1 cellular context compared by ENCODE assay signal in the genomic region with DNA sequence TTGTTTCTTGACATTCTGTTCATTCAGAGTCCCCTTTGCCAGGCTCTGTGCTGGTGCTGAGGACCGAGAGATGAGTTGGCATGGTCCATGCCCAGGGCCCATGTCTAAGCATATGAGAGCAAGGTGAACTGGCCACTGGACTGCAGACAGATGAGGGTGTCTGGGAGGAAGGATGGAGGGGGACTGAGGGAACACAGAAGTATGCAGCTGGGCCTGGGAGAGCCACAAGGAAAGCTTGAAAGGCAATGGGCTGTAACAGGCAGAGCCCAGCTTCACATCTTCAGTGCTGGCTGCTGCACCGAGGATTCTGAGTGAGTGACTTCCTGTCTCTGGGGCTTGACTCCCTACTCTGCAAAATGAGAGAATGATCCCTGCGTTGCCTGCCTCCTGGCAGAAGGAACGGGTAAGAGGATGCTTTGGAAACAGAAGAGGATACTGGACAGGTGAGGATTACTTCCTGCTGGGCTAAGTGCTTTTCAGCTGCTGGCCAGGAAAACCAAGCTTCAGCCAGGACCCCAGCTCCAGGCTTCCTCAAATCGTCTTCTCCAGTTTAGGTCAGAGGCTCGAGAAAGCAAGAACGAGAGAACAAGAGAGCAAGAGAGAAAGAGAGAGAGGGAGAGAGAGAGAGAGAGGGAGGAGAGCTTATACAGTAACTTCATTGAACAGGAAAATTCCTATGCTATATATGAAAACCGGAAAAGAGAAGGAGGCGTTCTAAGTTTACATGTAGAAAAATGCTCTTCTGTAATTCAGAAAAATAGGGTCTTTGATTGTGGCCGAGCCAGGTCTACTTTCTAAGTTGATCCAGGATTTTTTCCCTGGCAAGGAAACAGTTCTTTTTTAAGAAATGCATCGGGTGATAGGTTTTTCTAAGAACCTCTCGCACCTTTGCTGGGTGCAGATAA.
TF ChIP-seq lines count a peak whose summit lies in the region.

No MANE protein-coding gene starts in this region.

TF ChIP-seq in K562, 482 proteins besides CTCF, POLR2A, EP300 and RAD21 (continued from another document):
- TF ChIP-seq, protein P1, sequence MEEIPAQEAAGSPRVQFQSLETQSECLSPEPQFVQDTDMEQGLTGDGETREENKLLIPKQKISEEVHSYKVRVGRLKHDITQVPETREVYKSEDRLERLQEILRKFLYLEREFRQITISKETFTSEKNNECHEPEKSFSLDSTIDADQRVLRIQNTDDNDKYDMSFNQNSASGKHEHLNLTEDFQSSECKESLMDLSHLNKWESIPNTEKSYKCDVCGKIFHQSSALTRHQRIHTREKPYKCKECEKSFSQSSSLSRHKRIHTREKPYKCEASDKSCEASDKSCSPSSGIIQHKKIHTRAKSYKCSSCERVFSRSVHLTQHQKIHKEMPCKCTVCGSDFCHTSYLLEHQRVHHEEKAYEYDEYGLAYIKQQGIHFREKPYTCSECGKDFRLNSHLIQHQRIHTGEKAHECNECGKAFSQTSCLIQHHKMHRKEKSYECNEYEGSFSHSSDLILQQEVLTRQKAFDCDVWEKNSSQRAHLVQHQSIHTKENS (CRISPR knock-in tag; IDR thresholded peaks at IDR 0.05): no peak
- TF ChIP-seq, protein P2, sequence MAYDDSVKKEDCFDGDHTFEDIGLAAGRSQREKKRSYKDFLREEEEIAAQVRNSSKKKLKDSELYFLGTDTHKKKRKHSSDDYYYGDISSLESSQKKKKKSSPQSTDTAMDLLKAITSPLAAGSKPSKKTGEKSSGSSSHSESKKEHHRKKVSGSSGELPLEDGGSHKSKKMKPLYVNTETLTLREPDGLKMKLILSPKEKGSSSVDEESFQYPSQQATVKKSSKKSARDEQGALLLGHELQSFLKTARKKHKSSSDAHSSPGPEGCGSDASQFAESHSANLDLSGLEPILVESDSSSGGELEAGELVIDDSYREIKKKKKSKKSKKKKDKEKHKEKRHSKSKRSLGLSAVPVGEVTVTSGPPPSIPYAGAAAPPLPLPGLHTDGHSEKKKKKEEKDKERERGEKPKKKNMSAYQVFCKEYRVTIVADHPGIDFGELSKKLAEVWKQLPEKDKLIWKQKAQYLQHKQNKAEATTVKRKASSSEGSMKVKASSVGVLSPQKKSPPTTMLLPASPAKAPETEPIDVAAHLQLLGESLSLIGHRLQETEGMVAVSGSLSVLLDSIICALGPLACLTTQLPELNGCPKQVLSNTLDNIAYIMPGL (CRISPR knock-in tag; IDR thresholded peaks at IDR 0.05): no peak
- TF ChIP-seq SNIP1 (IDR thresholded peaks at IDR 0.05; ENCODE audit: low read depth) (no peak), RBM34 (IDR thresholded peaks at IDR 0.05; ENCODE audit: borderline replicate concordance, insufficient read depth, low read length) (no peak)
